In the genomic region with DNA sequence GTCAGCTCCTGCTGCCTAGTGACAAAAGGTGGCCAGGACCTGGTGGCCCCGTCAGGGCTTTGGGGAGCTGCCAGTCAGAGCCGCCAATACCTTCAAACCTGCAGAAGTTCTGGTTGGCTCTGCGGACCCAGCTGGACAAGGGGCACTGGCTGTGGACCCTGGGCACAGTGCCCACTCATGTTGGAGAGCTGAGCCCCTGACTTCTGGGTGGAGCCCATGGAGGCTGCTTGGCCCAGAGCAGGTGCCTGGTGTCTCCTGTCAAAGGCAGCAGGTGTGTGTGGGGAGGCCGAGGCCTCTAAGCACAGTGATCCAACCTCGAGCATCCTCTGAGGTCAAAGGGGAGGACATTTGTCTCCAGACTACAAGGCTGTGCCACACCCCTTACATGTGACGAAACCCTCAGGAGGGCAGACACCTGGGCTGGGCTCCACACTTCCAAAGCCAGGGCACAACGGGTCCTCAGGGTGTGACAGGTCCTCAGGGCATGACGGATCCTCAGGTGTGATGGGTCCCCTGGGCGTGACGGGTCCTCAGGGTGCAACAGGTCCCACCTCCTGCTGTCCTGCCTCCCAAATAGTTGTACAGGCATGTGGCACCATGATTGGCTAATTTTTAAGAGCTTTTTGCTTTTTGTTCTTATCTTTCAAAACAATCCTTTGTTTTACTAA, we compare ENCODE assay signal across 17 cellular contexts. TPM values are rescaled to one million over a fixed set of nuclear protein-coding genes. Genes with fewer than 3 reads are reported as not detected.
"Had no signal": no experiment of that assay in that cellular context is flagged by ENCODE, and none has a peak within 500 bp of the region (broad histone marks: within the 10 kb centered on the region; RNA-seq: fewer than 3 reads in every experiment).

No MANE protein-coding gene starts in this region.

- H3K36me3 ChIP-seq: colonic mucosa, esophagus muscularis mucosa had no signal

- H3K27me3 ChIP-seq: colonic mucosa had no signal

- H3K9me3 ChIP-seq: colonic mucosa, esophagus muscularis mucosa had no signal

- H3K4me1 ChIP-seq: colonic mucosa, esophagus muscularis mucosa had no signal

- ATAC-seq: activated naive CD4-positive, alpha-beta T cell treated with anti-CD3 and anti-CD28 coated beads, Interleukin-2, amount 50 U/mL, for 72 hours; naive thymus-derived CD8-positive, alpha-beta T cell; WTC11 had no signal

- DNase-seq: activated CD4-positive, alpha-beta memory T cell treated with anti-CD3 and anti-CD28 coated beads, Interleukin-2, amount 10 ng/mL, durations not matched to agents 7 days and 5 days; activated CD4-positive, alpha-beta T cell treated with anti-CD3 and anti-CD28 coated beads for 4 hours; activated gamma-delta T cell; activated T-cell treated with anti-CD3 and anti-CD28 coated beads, Interleukin-2, amount 50 U/mL, for 24 hours; caudate nucleus; colonic mucosa; hippocampal formation; kidney glomerular epithelial cell; nucleus accumbens; stimulated activated CD4-positive, alpha-beta T cell treated with anti-CD3 and anti-CD28 coated beads, Interleukin-4, amount 100 ng/mL, for 4 hours; stimulated activated CD8-positive, alpha-beta memory T cell treated with anti-CD3 and anti-CD28 coated beads, Interleukin-4, amount 100 ng/mL, for 48 hours; stimulated activated naive CD4-positive, alpha-beta T cell treated with Interleukin-2 at 50 U/mL for 16 hours; trophoblast cell had no signal

- H3K4me3 ChIP-seq: colonic mucosa, esophagus muscularis mucosa had no signal

- H3K27ac ChIP-seq: colonic mucosa, esophagus muscularis mucosa had no signal

RNA-seq across cellular contexts. Expression of a gene that starts 37.0 kb away (rescaled TPM):
- polyA plus RNA-seq: naive thymus-derived CD8-positive, alpha-beta T cell had no signal

RNA-seq across cellular contexts. Expression of a gene that starts 46.1 kb away (rescaled TPM):
- polyA plus RNA-seq: naive thymus-derived CD8-positive, alpha-beta T cell had no signal
